ENCODE assay signal across 2 cellular contexts in the genomic region with DNA sequence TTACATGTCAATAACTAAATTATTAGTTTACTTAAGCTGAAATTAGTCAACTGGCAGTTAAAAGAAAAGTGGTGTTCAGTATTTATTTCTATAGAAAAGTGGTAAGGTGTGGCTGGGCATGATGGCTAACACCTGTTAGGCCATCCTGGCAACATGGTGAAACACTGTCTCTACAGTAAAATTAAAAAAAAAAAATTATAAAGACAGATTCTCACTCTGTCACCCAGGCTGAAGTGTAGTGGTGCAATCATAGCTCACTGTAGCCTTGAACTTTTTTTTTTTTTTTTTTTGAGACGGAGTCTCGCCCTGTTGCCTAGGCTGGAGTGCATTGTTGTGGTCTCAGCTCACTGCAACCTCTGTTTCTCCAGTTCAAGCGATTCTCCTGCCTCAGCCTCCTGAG.
TF ChIP-seq lines count a peak whose summit lies in the region.

No MANE protein-coding gene starts in this region.

TF ChIP-seq in endothelial cell of umbilical vein, 7 proteins besides CTCF, POLR2A, EP300 and RAD21:
- no peak for TF ChIP-seq MYC (IDR thresholded peaks at IDR 0.05; ENCODE audit: low read depth, low read length)
- no peak for TF ChIP-seq FOS (IDR thresholded peaks at IDR 0.05; ENCODE audit: borderline replicate concordance, insufficient read depth, low read length)
- TF ChIP-seq GATA2 (IDR thresholded peaks at IDR 0.05; ENCODE audit: insufficient read depth, insufficient read length, low read depth, low read length) = no peak

TF ChIP-seq in GM12891, 5 proteins besides CTCF, POLR2A, EP300 and RAD21:
- TF ChIP-seq POU2F2 (IDR thresholded peaks at IDR 0.05; ENCODE audit: low read depth, low read length) = no peak
- TF ChIP-seq POLR2AphosphoS5 (IDR thresholded peaks at IDR 0.05; ENCODE audit: low read depth, low read length) = no peak
- TF ChIP-seq PAX5 (IDR thresholded peaks at IDR 0.05; ENCODE audit: insufficient read depth, low read length, severe bottlenecking) = no peak
- no peak for TF ChIP-seq TAF1 (IDR thresholded peaks at IDR 0.05; ENCODE audit: low read depth, low read length)
